Comparison of ENCODE assay signal across 16 cellular contexts in genomic region chr2:66478311-66478710, GRCh38. TPM values are rescaled to one million over a fixed set of nuclear protein-coding genes. Genes with fewer than 3 reads are reported as not detected.
DNase-seq lines count a peak whose midpoint lies in the region; ATAC-seq and TF ChIP-seq lines count a peak whose summit lies in the region.
"Had no signal": no experiment of that assay in that cellular context is flagged by ENCODE, and none has a peak within 500 bp of the region (broad histone marks: within the 10 kb centered on the region; RNA-seq: fewer than 3 reads in every experiment).

No MANE protein-coding gene starts in this region.

- CTCF ChIA-PET in Caco-2 (lab: Charles Lee), result no interaction called here

- H3K27ac ChIP-seq in heart left ventricle, result peak overlapping the region in 11 of 12 donors; percentile 32 to 70 (median 56)
- H3K27ac ChIP-seq in right atrium auricular region, result peak overlapping the region in 1 of 2 donors; percentile 82
- peak overlapping the region in 9 of 10 donors; percentile 19 to 74 (median 66) for H3K27ac ChIP-seq in heart right ventricle
- H3K27ac ChIP-seq in aorta (ENCODE audit: low read depth in 1 of 2, low read length in 2 of 2), result peak overlapping the region; percentile 36 to 57
- H3K27ac ChIP-seq: GM23248 had no signal

- WGBS in heart left ventricle, 4 donors, result 29 to 38% (median 30%) methylated on average over 3 of the region's 3 CpGs
- WGBS in heart right ventricle, 2 donors, result 31 to 42% methylated on average over 3 of the region's 3 CpGs
- WGBS in aorta, 2 donors, result 8 to 9% methylated on average over 3 of the region's 3 CpGs

- no TSS peak for BruUV-seq in Caco-2 (replicated peaks; lab: Mats Ljungman, UMichigan)

- H3K4me3 ChIP-seq in heart left ventricle, result no peak overlapping the region
- H3K4me3 ChIP-seq in right atrium auricular region, result no peak overlapping the region
- no peak overlapping the region for H3K4me3 ChIP-seq in heart right ventricle
- no peak overlapping the region for H3K4me3 ChIP-seq in aorta (ENCODE audit: low read length in 2 of 2)
- no peak overlapping the region for H3K4me3 ChIP-seq in Caco-2 (ENCODE audit: low read depth, low read length)
- H3K4me3 ChIP-seq: GM23248, HAP-1 had no signal

- H3K4me1 ChIP-seq in heart left ventricle, result peaks cover 4 to 52% (median 31%) of the 10 kb centered on the region in 12 donors
- H3K4me1 ChIP-seq in right atrium auricular region, result peaks cover 0 to 46% of the 10 kb centered on the region in 2 donors
- peaks cover 2 to 57% (median 49%) of the 10 kb centered on the region in 9 donors for H3K4me1 ChIP-seq in heart right ventricle
- peaks cover 6 to 10% of the 10 kb centered on the region in 2 donors for H3K4me1 ChIP-seq in aorta (ENCODE audit: control insufficient read depth in 1 of 2, insufficient read depth in 2 of 2, low read length in 2 of 2)
- H3K4me1 ChIP-seq in Caco-2, result 0 out of 2 replicates have a peak, but pooled peaks cover 3% of the 10 kb centered on the region
- H3K4me1 ChIP-seq: BE2C had no signal

- H3K4me1 Mint-ChIP-seq in nephron progenitor cell (peaks cover 34% of the 10 kb centered on the region), Caco-2 (ENCODE audit: low read depth, unreplicated experiment) (no peaks in the 10 kb centered on the region)
- H3K4me1 Mint-ChIP-seq: CD4-positive, CD25-positive, alpha-beta regulatory T cell had no signal

- H3K27me3 Mint-ChIP-seq in nephron progenitor cell (ENCODE audit: low read depth, poor library complexity) (no peaks in the 10 kb centered on the region), Caco-2 (ENCODE audit: insufficient read depth, unreplicated experiment) (no peaks in the 10 kb centered on the region)
- H3K27me3 Mint-ChIP-seq: CD4-positive, CD25-positive, alpha-beta regulatory T cell had no signal

- TF ChIP-seq POLR2A in heart left ventricle (IDR thresholded peaks at IDR 0.05), result no peak

- intact Hi-C loops in heart left ventricle (cut with DNase I) (no loop called here), heart right ventricle (cut with DNase I) (no loop called here), aorta (cut with DNase I) (loop anchor here in 1 of 2 donors (2.0 kb wide), 1 partner anchor 16 kb away; no protein-coding TSS in a partner anchor), Caco-2 (cut with micrococcal nuclease; ENCODE audit: unreplicated experiment) (no loop called here)

- H3K9me3 ChIP-seq in heart left ventricle, result no peaks in the 10 kb centered on the region
- no peaks in the 10 kb centered on the region for H3K9me3 ChIP-seq in right atrium auricular region
- no peaks in the 10 kb centered on the region for H3K9me3 ChIP-seq in heart right ventricle
- H3K9me3 ChIP-seq in aorta (ENCODE audit: control insufficient read depth, low read length), result no peaks in the 10 kb centered on the region
- H3K9me3 ChIP-seq in Caco-2, result no peaks in the 10 kb centered on the region
- H3K9me3 ChIP-seq: BE2C, HAP-1 had no signal

- H3K4me3 Mint-ChIP-seq in nephron progenitor cell, result no peak overlapping the region
- no peak overlapping the region for H3K4me3 Mint-ChIP-seq in Caco-2 (ENCODE audit: unreplicated experiment)
- H3K4me3 Mint-ChIP-seq: CD4-positive, CD25-positive, alpha-beta regulatory T cell had no signal

- H3K27me3 ChIP-seq in heart left ventricle (no peaks in the 10 kb centered on the region), right atrium auricular region (no peaks in the 10 kb centered on the region), heart right ventricle (no peaks in the 10 kb centered on the region), aorta (ENCODE audit: control insufficient read depth in 1 of 2, insufficient read depth in 2 of 2, low read length in 1 of 2) (no peaks in the 10 kb centered on the region), Caco-2 (replicated peaks; ENCODE audit: control insufficient read depth, insufficient read depth, low read length) (no peaks in the 10 kb centered on the region)
- H3K27me3 ChIP-seq: BE2C had no signal

- ATAC-seq in heart left ventricle, result peak in 2 of 4 donors; percentile 45 to 59
- ATAC-seq in heart right ventricle, result peak in 5 of 8 donors; percentile 22 to 68 (median 46)
- ATAC-seq in aorta (ENCODE audit: low FRiP score), result no peak
- ATAC-seq in HG02852 (IDR thresholded peaks at IDR 0.05; ENCODE audit: unreplicated experiment), result no peak

- H3K9me3 Mint-ChIP-seq in nephron progenitor cell, result no peaks in the 10 kb centered on the region
- no peaks in the 10 kb centered on the region for H3K9me3 Mint-ChIP-seq in Caco-2 (ENCODE audit: unreplicated experiment)

- H3K27ac Mint-ChIP-seq in nephron progenitor cell (peak overlapping the region; percentile 13), Caco-2 (ENCODE audit: unreplicated experiment) (no peak overlapping the region)
- H3K27ac Mint-ChIP-seq: CD4-positive, CD25-positive, alpha-beta regulatory T cell had no signal

- H3K36me3 ChIP-seq in heart left ventricle, result peaks cover 0 to 14% (median 0%) of the 10 kb centered on the region in 9 donors
- no peaks in the 10 kb centered on the region for H3K36me3 ChIP-seq in right atrium auricular region
- H3K36me3 ChIP-seq in heart right ventricle, result peaks cover 0 to 19% (median 0%) of the 10 kb centered on the region in 9 donors
- H3K36me3 ChIP-seq in aorta (ENCODE audit: control insufficient read depth in 1 of 2, insufficient read depth in 2 of 2, low read length in 1 of 2), result peaks cover 0 to under 1% of the 10 kb centered on the region in 2 donors
- H3K36me3 ChIP-seq in Caco-2 (ENCODE audit: control insufficient read depth, insufficient read depth, low read length), result no peaks in the 10 kb centered on the region
- H3K36me3 ChIP-seq: HAP-1 had no signal

- POLR2A ChIA-PET in Caco-2 (lab: Charles Lee), result no interaction called here

- H3K36me3 Mint-ChIP-seq in nephron progenitor cell (ENCODE audit: low read depth) (peaks cover 99% of the 10 kb centered on the region), Caco-2 (ENCODE audit: insufficient read depth, unreplicated experiment) (no peaks in the 10 kb centered on the region)
- H3K36me3 Mint-ChIP-seq: CD4-positive, CD25-positive, alpha-beta regulatory T cell had no signal

- TF ChIP-seq CTCF in heart left ventricle (IDR thresholded peaks at IDR 0.05), result no peak
- TF ChIP-seq CTCF in right atrium auricular region (IDR thresholded peaks at IDR 0.05), result no peak
- TF ChIP-seq CTCF in heart right ventricle (IDR thresholded peaks at IDR 0.05), result no peak
- TF ChIP-seq CTCF in nephron progenitor cell (IDR thresholded peaks at IDR 0.05), result no peak
- no peak for TF ChIP-seq CTCF in Caco-2 (IDR thresholded peaks at IDR 0.05; ENCODE audit: insufficient read depth in 1 of 2, low read depth in 1 of 2, low read length in 1 of 2, severe bottlenecking in 1 of 2, unreplicated experiment in 1 of 2)

- peak in 2 of 5 donors; percentile 42 to 47 for DNase-seq in heart left ventricle
- DNase-seq in right atrium auricular region (ENCODE audit: low spot score), result no peak
- no peak for DNase-seq in heart right ventricle
- no peak for DNase-seq in nephron progenitor cell
- DNase-seq in aorta, result no peak
- no peak for DNase-seq in Caco-2
- no peak for DNase-seq in hypothalamus (lab: John Stamatoyannopoulos, UW)
- DNase-seq: BE2C; CD4-positive, CD25-positive, alpha-beta regulatory T cell; COR-L47; GM23248; NCI-H1092 treated with DMSO at 0.1 percent for 48 hours; NCI-H146; SHP77 had no signal

RNA-seq across cellular contexts. Expression of gene MEIS1, which starts 43.4 kb away (rescaled TPM):
- total RNA-seq in heart left ventricle, result 10 to 100 TPM; 21.3 to 50.8 (median 41.8) TPM
- 10 to 100 TPM; 12.9 to 55.7 TPM for polyA plus RNA-seq in heart left ventricle
- 10 to 100 TPM; 13.6 to 16.7 TPM for total RNA-seq in right atrium auricular region
- 10 to 100 TPM; 24.8 to 63.8 (median 38.6) TPM for total RNA-seq in heart right ventricle
- 10 to 100 TPM; 28.5 to 44.9 TPM for polyA plus RNA-seq in heart right ventricle
- 10 to 100 TPM; 35.4 to 76.6 TPM for total RNA-seq in aorta
- polyA plus RNA-seq in aorta, result 10 to 100 TPM in 1 of 2 donors, 1 to 10 TPM in 1; 7.6 to 31.5 TPM
- total RNA-seq in Caco-2 (2022), result 7.4 and 10.5 TPM in 2 replicates
- polyA plus RNA-seq: CD4-positive, CD25-positive, alpha-beta regulatory T cell had no signal

Comparison
In these comparisons a context has a peak if more than half of its experiments do, and no peak if none do; other contexts are left out.
1. ATAC-seq: peak in heart right ventricle (5 of 8); none in aorta (single experiment) and HG02852 (single experiment).